In genomic region chr9:92988215-92988731, GRCh38 we compare ENCODE assay signal across 11 cellular contexts. TPM values are rescaled to one million over a fixed set of nuclear protein-coding genes. Genes with fewer than 3 reads are reported as not detected.
A peak's percentile ranks its signal among the peaks of the same experiment; 100 is the strongest.
DNase-seq lines count a peak whose midpoint lies in the region; ATAC-seq lines count a peak whose summit lies in the region.
"Had no signal": no experiment of that assay in that cellular context is flagged by ENCODE, and none has a peak within 500 bp of the region (broad histone marks: within the 10 kb centered on the region; RNA-seq: fewer than 3 reads in every experiment).

No MANE protein-coding gene starts in this region.

- DNase-seq in ELR (ENCODE audit: low read depth) (peak; percentile 4), NCI-H1105 (lab: John Stamatoyannopoulos, UW) (peak; percentile 10), naive B cell (no peak), NCI-H1436 treated with DMSO at 0.1 percent for 48 hours (lab: John Stamatoyannopoulos, UW) (no peak), dermis blood vessel endothelial cell (no peak), putamen (ENCODE audit: low spot score) (no peak)
- no peak for DNase-seq in activated T-helper 1 cell treated with anti-CD3 and anti-CD28 coated beads, Interleukin-12 subunit alpha, Interleukin-12 subunit beta, Interleukin-2, Interleukin-4 antibody, amounts not matched to agents 30 ng/mL and 10 ng/mL and 1 ng/mL, durations not matched to agents 14 hours and 24 hours and 36 hours (ENCODE audit: low spot score)
- DNase-seq: DND-41, hippocampal formation, midbrain, NCI-H2081 treated with DMSO at 0.1 percent for 48 hours had no signal

- peak overlapping the region; percentile 12 for H3K4me3 Mint-ChIP-seq in activated T-helper 1 cell treated with anti-CD3 and anti-CD28 coated beads, Interleukin-12 subunit alpha, Interleukin-12 subunit beta, Interleukin-2, Interleukin-4 antibody, amounts not matched to agents 30 ng/mL and 10 ng/mL and 1 ng/mL, durations not matched to agents 14 hours and 24 hours and 36 hours
- no peak overlapping the region for H3K4me3 Mint-ChIP-seq in naive B cell

- peaks cover 68% of the 10 kb centered on the region for H3K36me3 Mint-ChIP-seq in activated T-helper 1 cell treated with anti-CD3 and anti-CD28 coated beads, Interleukin-12 subunit alpha, Interleukin-12 subunit beta, Interleukin-2, Interleukin-4 antibody, amounts not matched to agents 30 ng/mL and 10 ng/mL and 1 ng/mL, durations not matched to agents 14 hours and 24 hours and 36 hours (ENCODE audit: low read depth)
- peaks cover 0 to 48% of the 10 kb centered on the region in 2 donors for H3K36me3 Mint-ChIP-seq in naive B cell

- no peaks in the 10 kb centered on the region for H3K27me3 Mint-ChIP-seq in activated T-helper 1 cell treated with anti-CD3 and anti-CD28 coated beads, Interleukin-12 subunit alpha, Interleukin-12 subunit beta, Interleukin-2, Interleukin-4 antibody, amounts not matched to agents 30 ng/mL and 10 ng/mL and 1 ng/mL, durations not matched to agents 14 hours and 24 hours and 36 hours (ENCODE audit: insufficient read depth)
- no peaks in the 10 kb centered on the region for H3K27me3 Mint-ChIP-seq in naive B cell

- peaks cover 31% of the 10 kb centered on the region for H3K9me3 Mint-ChIP-seq in activated T-helper 1 cell treated with anti-CD3 and anti-CD28 coated beads, Interleukin-12 subunit alpha, Interleukin-12 subunit beta, Interleukin-2, Interleukin-4 antibody, amounts not matched to agents 30 ng/mL and 10 ng/mL and 1 ng/mL, durations not matched to agents 14 hours and 24 hours and 36 hours
- H3K9me3 Mint-ChIP-seq in naive B cell = peaks cover 0 to 6% (median 5%) of the 10 kb centered on the region in 7 donors

- ATAC-seq in naive B cell (ENCODE audit: low read depth in 2 of 2) = no peak

- H3K27ac Mint-ChIP-seq in activated T-helper 1 cell treated with anti-CD3 and anti-CD28 coated beads, Interleukin-12 subunit alpha, Interleukin-12 subunit beta, Interleukin-2, Interleukin-4 antibody, amounts not matched to agents 30 ng/mL and 10 ng/mL and 1 ng/mL, durations not matched to agents 14 hours and 24 hours and 36 hours = peak overlapping the region; percentile 73
- H3K27ac Mint-ChIP-seq in naive B cell = peak overlapping the region; percentile 3 to 79 (median 47)

- peaks cover 74% of the 10 kb centered on the region for H3K4me1 Mint-ChIP-seq in activated T-helper 1 cell treated with anti-CD3 and anti-CD28 coated beads, Interleukin-12 subunit alpha, Interleukin-12 subunit beta, Interleukin-2, Interleukin-4 antibody, amounts not matched to agents 30 ng/mL and 10 ng/mL and 1 ng/mL, durations not matched to agents 14 hours and 24 hours and 36 hours (ENCODE audit: low read depth)
- peaks cover 61 to 79% (median 76%) of the 10 kb centered on the region in 3 donors for H3K4me1 Mint-ChIP-seq in naive B cell

- intact Hi-C loops in activated T-helper 1 cell treated with anti-CD3 and anti-CD28 coated beads, Interleukin-12 subunit alpha, Interleukin-12 subunit beta, Interleukin-2, Interleukin-4 antibody, amounts not matched to agents 30 ng/mL and 10 ng/mL and 1 ng/mL, durations not matched to agents 14 hours and 24 hours and 36 hours (cut with micrococcal nuclease) = loop anchor here (2.0 kb wide), 1 partner anchor 15 kb away; no protein-coding TSS in a partner anchor

RNA-seq across cellular contexts. Expression of gene FGD3, which starts 41.0 kb away (rescaled TPM):
- total RNA-seq in activated T-helper 1 cell treated with anti-CD3 and anti-CD28 coated beads, Interleukin-12 subunit alpha, Interleukin-12 subunit beta, Interleukin-2, Interleukin-4 antibody, amounts not matched to agents 30 ng/mL and 10 ng/mL and 1 ng/mL, durations not matched to agents 14 hours and 24 hours and 36 hours = 43.9 and 44.0 TPM in 2 replicates
- 100 to 1,000 TPM in 1 of 6 donors, 10 to 100 TPM in 5; 37.0 to 115 (median 65.8) TPM for polyA plus RNA-seq in naive B cell (ENCODE audit: low read depth in 6 of 6)
- total RNA-seq in dermis blood vessel endothelial cell = 0.17 TPM in 1 of 2 replicates, not detected in the other

Comparison
In these comparisons a context has a peak if more than half of its experiments do, and no peak if none do; other contexts are left out.
1. DNase-seq: peak in ELR (single experiment) and NCI-H1105 (single experiment); none in activated T-helper 1 cell treated with anti-CD3 and anti-CD28 coated beads, Interleukin-12 subunit alpha, Interleukin-12 subunit beta, Interleukin-2, Interleukin-4 antibody, amounts not matched to agents 30 ng/mL and 10 ng/mL and 1 ng/mL, durations not matched to agents 14 hours and 24 hours and 36 hours (single experiment), naive B cell (single experiment), NCI-H1436 treated with DMSO at 0.1 percent for 48 hours (single experiment), dermis blood vessel endothelial cell (single experiment) and putamen (single experiment).
2. RNA of gene FGD3, which starts 41.0 kb away (total RNA-seq): 43.9 to 44.0 TPM in activated T-helper 1 cell treated with anti-CD3 and anti-CD28 coated beads, Interleukin-12 subunit alpha, Interleukin-12 subunit beta, Interleukin-2, Interleukin-4 antibody, amounts not matched to agents 30 ng/mL and 10 ng/mL and 1 ng/mL, durations not matched to agents 14 hours and 24 hours and 36 hours; 0.17 TPM in dermis blood vessel endothelial cell; every median in the first group is over 10 times any median in the second.